In the genomic region with DNA sequence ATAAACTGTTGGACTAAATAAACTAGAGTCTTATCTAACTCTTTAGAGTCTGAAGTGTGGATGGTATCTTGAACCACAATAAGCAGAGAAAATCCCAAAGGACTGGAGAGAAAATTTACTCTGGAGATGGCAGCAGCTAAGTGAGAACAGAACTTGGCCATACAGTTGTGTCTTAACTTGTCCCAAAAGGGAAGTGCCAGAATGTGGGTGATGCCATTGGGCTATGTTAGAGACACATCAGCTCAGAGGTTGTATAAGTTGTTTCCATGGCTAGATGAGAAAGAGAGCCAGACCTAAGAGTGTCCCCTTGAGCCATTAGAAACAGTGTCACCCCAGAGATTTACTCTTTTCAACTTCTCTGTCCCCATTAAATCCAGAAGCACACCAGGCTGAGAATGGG, we compare ENCODE assay signal across 16 cellular contexts. TPM values are rescaled to one million over a fixed set of nuclear protein-coding genes. Genes with fewer than 3 reads are reported as not detected.
DNase-seq lines count a peak whose midpoint lies in the region; ATAC-seq, FAIRE-seq and TF ChIP-seq lines count a peak whose summit lies in the region.
"Had no signal": no experiment of that assay in that cellular context is flagged by ENCODE, and none has a peak within 500 bp of the region (broad histone marks: within the 10 kb centered on the region; RNA-seq: fewer than 3 reads in every experiment).

No MANE protein-coding gene starts in this region.

- H3K4me2 ChIP-seq in smooth muscle cell: peak overlapping the region; percentile 46
- H3K4me2 ChIP-seq: BLaER1 had no signal

- H3K36me3 Mint-ChIP-seq in HFFc6 (ENCODE audit: low read depth): no peaks in the 10 kb centered on the region; the same call in 1 of the 2 replicates
- H3K36me3 Mint-ChIP-seq in activated naive CD4-positive, alpha-beta T cell treated with anti-CD3 and anti-CD28 coated beads, Interleukin-2, amount 50 U/mL, for 72 hours: peaks cover 0 to 7% of the 10 kb centered on the region in 2 donors

- DNase-seq in HFFc6 (no peak), RPMI8226 (peak; percentile 47), smooth muscle cell (lab: John Stamatoyannopoulos, UW; ENCODE audit: unreplicated experiment) (no peak), kidney (no peak), left colon (no peak)
- no peak for DNase-seq in activated naive CD4-positive, alpha-beta T cell treated with anti-CD3 and anti-CD28 coated beads, Interleukin-2, amount 50 U/mL, for 72 hours (ENCODE audit: low spot score in 2 of 2)
- DNase-seq: activated CD4-positive, alpha-beta T cell treated with anti-CD3 and anti-CD28 coated beads for 36 hours; activated naive CD8-positive, alpha-beta T cell treated with anti-CD3 and anti-CD28 coated beads, Interleukin-2, amount 50 U/mL, for 24 hours; activated T-cell treated with anti-CD3 and anti-CD28 coated beads, Interleukin-2, amount 50 U/mL, for 4 hours; DND-41; stimulated activated CD4-positive, alpha-beta T cell treated with anti-CD3 and anti-CD28 coated beads, Interleukin-1b, Interleukin-23, amount 100 ng/mL, for 48 hours; T-cell had no signal

- no peak for ATAC-seq in gastroesophageal sphincter
- ATAC-seq in activated naive CD4-positive, alpha-beta T cell treated with anti-CD3 and anti-CD28 coated beads, Interleukin-2, amount 50 U/mL, for 72 hours: no peak
- no peak for ATAC-seq in GM21381 (IDR thresholded peaks at IDR 0.05; ENCODE audit: unreplicated experiment)
- no peak for ATAC-seq in left colon
- ATAC-seq: activated CD4-positive, alpha-beta T cell treated with anti-CD3 and anti-CD28 coated beads for 36 hours; activated naive CD8-positive, alpha-beta T cell treated with anti-CD3 and anti-CD28 coated beads, Interleukin-2, amount 50 U/mL, for 24 hours; activated T-cell treated with anti-CD3 and anti-CD28 coated beads, Interleukin-2, amount 50 U/mL, for 4 hours; T-cell had no signal

- H3K4me3 Mint-ChIP-seq in HFFc6: no peak overlapping the region
- H3K4me3 Mint-ChIP-seq: activated CD4-positive, alpha-beta T cell treated with anti-CD3 and anti-CD28 coated beads for 36 hours; activated naive CD8-positive, alpha-beta T cell treated with anti-CD3 and anti-CD28 coated beads, Interleukin-2, amount 50 U/mL, for 24 hours; activated T-cell treated with anti-CD3 and anti-CD28 coated beads, Interleukin-2, amount 50 U/mL, for 4 hours; T-cell had no signal

- H3K9ac ChIP-seq in smooth muscle cell (ENCODE audit: low read depth) (no peak overlapping the region), kidney (ENCODE audit: low read length in 2 of 2) (no peak overlapping the region)
- H3K9ac ChIP-seq: BLaER1 had no signal

- H4K20me1 ChIP-seq in smooth muscle cell (ENCODE audit: low read depth): peaks cover 73% of the 10 kb centered on the region

- H3K9me3 Mint-ChIP-seq in HFFc6: no peaks in the 10 kb centered on the region
- H3K9me3 Mint-ChIP-seq in activated naive CD4-positive, alpha-beta T cell treated with anti-CD3 and anti-CD28 coated beads, Interleukin-2, amount 50 U/mL, for 72 hours: no peaks in the 10 kb centered on the region
- H3K9me3 Mint-ChIP-seq: activated naive CD8-positive, alpha-beta T cell treated with anti-CD3 and anti-CD28 coated beads, Interleukin-2, amount 50 U/mL, for 24 hours; activated T-cell treated with anti-CD3 and anti-CD28 coated beads, Interleukin-2, amount 50 U/mL, for 4 hours; T-cell had no signal

- H3K79me2 ChIP-seq in smooth muscle cell (ENCODE audit: low read depth): peaks cover 83% of the 10 kb centered on the region

- H3K4me1 Mint-ChIP-seq in HFFc6 (ENCODE audit: low read depth): peaks cover 74% of the 10 kb centered on the region

- H3K4me1 ChIP-seq in gastroesophageal sphincter (peaks cover 54 to 94% (median 60%) of the 10 kb centered on the region in 3 donors), smooth muscle cell (ENCODE audit: low read depth) (peaks cover 28% of the 10 kb centered on the region), kidney (ENCODE audit: control insufficient read depth in 1 of 2, insufficient read depth in 1 of 2, low read depth in 1 of 2, low read length in 2 of 2) (peaks cover 29 to 50% of the 10 kb centered on the region in 2 donors)

- FAIRE-seq in kidney (lab: Jason Lieb, UNC): no peak
- FAIRE-seq: colon had no signal

- H3K9me3 ChIP-seq in gastroesophageal sphincter (no peaks in the 10 kb centered on the region), smooth muscle cell (replicated peaks; ENCODE audit: low read depth) (no peaks in the 10 kb centered on the region), kidney (ENCODE audit: control insufficient read depth in 1 of 2, low read length in 2 of 2) (no peaks in the 10 kb centered on the region)
- H3K9me3 ChIP-seq: BLaER1 had no signal

- H3K27me3 Mint-ChIP-seq in HFFc6 (ENCODE audit: insufficient read depth): no peaks in the 10 kb centered on the region; the same call in none of the 2 replicates
- H3K27me3 Mint-ChIP-seq: activated CD4-positive, alpha-beta T cell treated with anti-CD3 and anti-CD28 coated beads for 36 hours; activated naive CD8-positive, alpha-beta T cell treated with anti-CD3 and anti-CD28 coated beads, Interleukin-2, amount 50 U/mL, for 24 hours; T-cell had no signal

- TF ChIP-seq EP300 in gastroesophageal sphincter (IDR thresholded peaks at IDR 0.05): no peak

- H3K27ac Mint-ChIP-seq in HFFc6: peak overlapping the region; percentile 58; the same call in 1 of the 2 replicates
- no peak overlapping the region for H3K27ac Mint-ChIP-seq in activated naive CD4-positive, alpha-beta T cell treated with anti-CD3 and anti-CD28 coated beads, Interleukin-2, amount 50 U/mL, for 72 hours
- H3K27ac Mint-ChIP-seq: activated CD4-positive, alpha-beta T cell treated with anti-CD3 and anti-CD28 coated beads for 36 hours; activated naive CD8-positive, alpha-beta T cell treated with anti-CD3 and anti-CD28 coated beads, Interleukin-2, amount 50 U/mL, for 24 hours; T-cell had no signal

- H2AFZ ChIP-seq in smooth muscle cell (ENCODE audit: low read depth): no peak overlapping the region

- H3K27ac ChIP-seq in gastroesophageal sphincter (peak overlapping the region in 3 of 4 donors; percentile 58 to 66 (median 61)), smooth muscle cell (ENCODE audit: low read depth) (peak overlapping the region; percentile 84), kidney (ENCODE audit: low read depth in 2 of 2, low read length in 2 of 2) (no peak overlapping the region)
- H3K27ac ChIP-seq: BLaER1 had no signal

- H3K36me3 ChIP-seq in gastroesophageal sphincter: no peaks in the 10 kb centered on the region
- no peaks in the 10 kb centered on the region for H3K36me3 ChIP-seq in smooth muscle cell (ENCODE audit: low read depth)
- no peaks in the 10 kb centered on the region for H3K36me3 ChIP-seq in kidney (ENCODE audit: control insufficient read depth in 1 of 2, insufficient read depth in 2 of 2, low read length in 2 of 2)
- H3K36me3 ChIP-seq: BLaER1 had no signal

- H3F3A ChIP-seq in smooth muscle cell (ENCODE audit: low read depth): peaks cover 18% of the 10 kb centered on the region

- TF ChIP-seq POLR2A in gastroesophageal sphincter (IDR thresholded peaks at IDR 0.05): no peak

- TF ChIP-seq CTCF in HFFc6 (IDR thresholded peaks at IDR 0.05) (no peak), gastroesophageal sphincter (IDR thresholded peaks at IDR 0.05) (no peak), smooth muscle cell (IDR thresholded peaks at IDR 0.05; ENCODE audit: borderline replicate concordance, insufficient read depth, poor library complexity, severe bottlenecking) (no peak), kidney (IDR thresholded peaks at IDR 0.05; ENCODE audit: borderline replicate concordance, extremely low read depth, insufficient read depth) (no peak)

- no peaks in the 10 kb centered on the region for H3K27me3 ChIP-seq in gastroesophageal sphincter
- H3K27me3 ChIP-seq in smooth muscle cell (ENCODE audit: low read depth): no peaks in the 10 kb centered on the region
- H3K27me3 ChIP-seq: BLaER1 had no signal

- H3K4me3 ChIP-seq in gastroesophageal sphincter (no peak overlapping the region), smooth muscle cell (no peak overlapping the region), kidney (ENCODE audit: low read length in 2 of 2) (no peak overlapping the region)
- H3K4me3 ChIP-seq: BLaER1 had no signal

- intact Hi-C loops in kidney (cut with DNase I): no loop called here
- intact Hi-C loops in left colon (cut with DNase I, micrococcal nuclease): no loop called here

RNA-seq across cellular contexts. Expression of gene FOXO3, which starts 36.2 kb away (rescaled TPM):
- 10 to 100 TPM; 21.1 to 28.9 (median 24.2) TPM for total RNA-seq in HFFc6 (2021; fragmentation: NEBNext Ultra II Directional; extraction: Animal tissue kit (Norgen Biotek cat#: 25700))
- 100 to 1,000 TPM in 3 of 4 donors, 10 to 100 TPM in 1; 93.7 to 122 (median 114) TPM for total RNA-seq in gastroesophageal sphincter
- 36.2 and 40.3 TPM in 2 replicates for total RNA-seq in smooth muscle cell
- 34.7 and 35.9 TPM in 2 replicates for polyA plus RNA-seq in smooth muscle cell
- 1 to 10 TPM; 2.1 to 4.8 TPM for total RNA-seq in activated naive CD4-positive, alpha-beta T cell treated with anti-CD3 and anti-CD28 coated beads, Interleukin-2, amount 50 U/mL, for 72 hours
- 76.1 TPM for total RNA-seq in kidney
- polyA plus RNA-seq in kidney (ENCODE audit: insufficient read depth, low read depth, low replicate concordance): 9.4 TPM
- 10 to 100 TPM; 39.9 to 70.0 TPM for total RNA-seq in left colon

Comparison
In these comparisons a context has a peak if more than half of its experiments do, and no peak if none do; other contexts are left out.
1. H3K27ac ChIP-seq: peak in gastroesophageal sphincter (3 of 4) and smooth muscle cell (single experiment); none in kidney (0 of 2).